21 cellular contexts compared by ENCODE assay signal in the genomic region with DNA sequence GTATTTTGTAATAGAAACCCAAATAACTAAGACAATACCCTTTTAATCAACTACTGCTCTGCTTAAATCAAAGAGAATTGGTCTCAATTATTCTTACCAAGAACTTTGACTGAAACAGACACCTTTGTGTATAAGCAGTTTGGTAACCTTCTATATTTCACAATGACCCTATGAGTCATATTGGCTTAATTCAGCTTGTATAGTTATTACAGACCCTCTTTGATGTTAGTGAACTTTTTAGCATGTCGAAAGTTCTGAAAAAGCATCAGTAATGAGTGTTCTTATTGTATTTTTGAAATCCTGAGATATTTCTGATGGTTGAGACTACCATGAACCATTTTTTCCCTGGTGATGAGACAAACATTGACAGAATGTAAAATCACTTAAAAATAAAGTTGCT. TPM values are rescaled to one million over a fixed set of nuclear protein-coding genes. Genes with fewer than 3 reads are reported as not detected.
A peak's percentile ranks its signal among the peaks of the same experiment; 100 is the strongest.
DNase-seq lines count a peak whose midpoint lies in the region; ATAC-seq, FAIRE-seq and TF ChIP-seq lines count a peak whose summit lies in the region.
"Had no signal": no experiment of that assay in that cellular context is flagged by ENCODE, and none has a peak within 500 bp of the region (broad histone marks: within the 10 kb centered on the region; RNA-seq: fewer than 3 reads in every experiment).

No MANE protein-coding gene starts in this region.

- in situ Hi-C loops in GM23248 (cut with MboI) = no loop called here

- TF ChIP-seq CTCF in foreskin keratinocyte (conservative IDR thresholded peaks at IDR 0.05) = no peak

- no peak overlapping the region for H3K4me3 Mint-ChIP-seq in stimulated activated naive B cell treated with anti-CD40 and anti-IgM and Interleukin-4, amounts not matched to agents 10 μg/mL and 1 μg/mL and 100 μg/mL, for 72 hours
- H3K4me3 Mint-ChIP-seq: activated CD4-positive, alpha-beta memory T cell treated with anti-CD3 and anti-CD28 coated beads, Interleukin-2, amount 10 ng/mL, durations not matched to agents 7 days and 5 days; activated T-helper 1 cell treated with anti-CD3 and anti-CD28 coated beads, Interleukin-12 subunit alpha, Interleukin-12 subunit beta, Interleukin-2, Interleukin-4 antibody, amounts not matched to agents 30 ng/mL and 10 ng/mL and 1 ng/mL, durations not matched to agents 14 hours and 24 hours and 36 hours; B cell had no signal

- no peaks in the 10 kb centered on the region for H3K36me3 Mint-ChIP-seq in stimulated activated naive B cell treated with anti-CD40 and anti-IgM and Interleukin-4, amounts not matched to agents 10 μg/mL and 1 μg/mL and 100 μg/mL, for 72 hours

- no peaks in the 10 kb centered on the region for H3K9me3 Mint-ChIP-seq in stimulated activated naive B cell treated with anti-CD40 and anti-IgM and Interleukin-4, amounts not matched to agents 10 μg/mL and 1 μg/mL and 100 μg/mL, for 72 hours
- H3K9me3 Mint-ChIP-seq: activated CD4-positive, alpha-beta memory T cell treated with anti-CD3 and anti-CD28 coated beads, Interleukin-2, amount 10 ng/mL, durations not matched to agents 7 days and 5 days; activated T-helper 1 cell treated with anti-CD3 and anti-CD28 coated beads, Interleukin-12 subunit alpha, Interleukin-12 subunit beta, Interleukin-2, Interleukin-4 antibody, amounts not matched to agents 30 ng/mL and 10 ng/mL and 1 ng/mL, durations not matched to agents 14 hours and 24 hours and 36 hours had no signal

- no peaks in the 10 kb centered on the region for H3K36me3 ChIP-seq in GM23248 (ENCODE audit: low read depth)
- H3K36me3 ChIP-seq in adipocyte (ENCODE audit: control insufficient read depth, insufficient read depth, low read length, severe bottlenecking) = no peaks in the 10 kb centered on the region
- H3K36me3 ChIP-seq: ovary, Peyer's patch, thoracic aorta had no signal

- WGBS in GM23248 (ENCODE audit: low coverage in 1 of 2, low lambda C conversion rate in 2 of 2, missing lambda C conversion rate in 2 of 2), 2 experiments = 87 to 91% methylated on average over 1 of the region's 1 CpG

- H3K4me1 Mint-ChIP-seq in stimulated activated naive B cell treated with anti-CD40 and anti-IgM and Interleukin-4, amounts not matched to agents 10 μg/mL and 1 μg/mL and 100 μg/mL, for 72 hours = peaks cover 0 to 5% of the 10 kb centered on the region in 2 donors

- H3K9me3 ChIP-seq in GM23248 (ENCODE audit: low read depth) (no peaks in the 10 kb centered on the region), adipocyte (ENCODE audit: control insufficient read depth, low read length) (no peaks in the 10 kb centered on the region)
- H3K9me3 ChIP-seq: ovary, Peyer's patch, thoracic aorta had no signal

- DNase-seq in GM23248 = peak; percentile 21
- DNase-seq in LoVo (ENCODE audit: low spot score) = peak; percentile 20
- DNase-seq in adipocyte (ENCODE audit: low read depth) = peak; percentile 19
- DNase-seq in foreskin keratinocyte = peak; percentile 18 to 42
- DNase-seq in RCC 7860 (ENCODE audit: low spot score) = no peak
- DNase-seq in NCI-H82 treated with DMSO at 0.1 percent for 48 hours (lab: John Stamatoyannopoulos, UW; ENCODE audit: unreplicated experiment) = no peak
- DNase-seq in stimulated activated naive B cell treated with anti-CD40 and anti-IgM and Interleukin-4, amounts not matched to agents 10 μg/mL and 1 μg/mL and 100 μg/mL, for 72 hours = no peak
- DNase-seq: activated CD4-positive, alpha-beta memory T cell treated with anti-CD3 and anti-CD28 coated beads, Interleukin-2, amount 10 ng/mL, durations not matched to agents 7 days and 5 days; anterior cingulate cortex; glutamatergic neuron; NCI-H1092 treated with DMSO at 0.1 percent for 48 hours; NCI-H748 treated with DMSO at 0.1 percent for 48 hours; ovary; Peyer's patch; stimulated activated CD4-positive, alpha-beta T cell treated with anti-CD3 and anti-CD28 coated beads, Interleukin-4, amount 100 ng/mL, for 1 hour had no signal

- no peak overlapping the region for H3K4me3 ChIP-seq in GM23248
- no peak overlapping the region for H3K4me3 ChIP-seq in adipocyte (ENCODE audit: low read length)
- H3K4me3 ChIP-seq: ovary, Peyer's patch, thoracic aorta had no signal

- H3K4me1 ChIP-seq in GM23248 (ENCODE audit: insufficient read depth) (no peaks in the 10 kb centered on the region), adipocyte (ENCODE audit: control insufficient read depth, insufficient read depth, low read length) (peaks cover 11% of the 10 kb centered on the region), foreskin keratinocyte (no peaks in the 10 kb centered on the region)
- H3K4me1 ChIP-seq: Peyer's patch had no signal

- H3K4me2 ChIP-seq in GM23248 (ENCODE audit: unreplicated experiment) = no peak overlapping the region

- H3K27ac ChIP-seq in GM23248 = no peak overlapping the region
- H3K27ac ChIP-seq in foreskin keratinocyte = no peak overlapping the region
- H3K27ac ChIP-seq: ovary, Peyer's patch, thoracic aorta, VCaP had no signal

- H3K9ac ChIP-seq in GM23248 = no peak overlapping the region
- no peak overlapping the region for H3K9ac ChIP-seq in adipocyte (ENCODE audit: low read length)

- H4K20me1 ChIP-seq in GM23248 (ENCODE audit: insufficient read depth) = no peaks in the 10 kb centered on the region

- no peaks in the 10 kb centered on the region for H3K27me3 ChIP-seq in GM23248 (replicated peaks; ENCODE audit: insufficient read depth)
- no peaks in the 10 kb centered on the region for H3K27me3 ChIP-seq in adipocyte (replicated peaks; ENCODE audit: control insufficient read depth, insufficient read depth, low read length)
- no peaks in the 10 kb centered on the region for H3K27me3 ChIP-seq in foreskin keratinocyte
- H3K27me3 ChIP-seq: ovary, Peyer's patch had no signal

- no peaks in the 10 kb centered on the region for H3K9me2 ChIP-seq in GM23248 (ENCODE audit: insufficient read depth)

- no peak overlapping the region for H3K27ac Mint-ChIP-seq in stimulated activated naive B cell treated with anti-CD40 and anti-IgM and Interleukin-4, amounts not matched to agents 10 μg/mL and 1 μg/mL and 100 μg/mL, for 72 hours
- H3K27ac Mint-ChIP-seq: activated CD4-positive, alpha-beta memory T cell treated with anti-CD3 and anti-CD28 coated beads, Interleukin-2, amount 10 ng/mL, durations not matched to agents 7 days and 5 days; activated T-helper 1 cell treated with anti-CD3 and anti-CD28 coated beads, Interleukin-12 subunit alpha, Interleukin-12 subunit beta, Interleukin-2, Interleukin-4 antibody, amounts not matched to agents 30 ng/mL and 10 ng/mL and 1 ng/mL, durations not matched to agents 14 hours and 24 hours and 36 hours; B cell had no signal

- H2AFZ ChIP-seq in GM23248 = no peak overlapping the region

- ATAC-seq in foreskin keratinocyte = no peak
- ATAC-seq in stimulated activated naive B cell treated with anti-CD40 and anti-IgM and Interleukin-4, amounts not matched to agents 10 μg/mL and 1 μg/mL and 100 μg/mL, for 72 hours (replicated peaks) = no peak

- no peak for FAIRE-seq in RCC 7860 (lab: Jason Lieb, UNC)
- FAIRE-seq: G401.6, GM12891 had no signal

- no peaks in the 10 kb centered on the region for H3K79me2 ChIP-seq in GM23248 (ENCODE audit: insufficient read depth)

- H3K27me3 Mint-ChIP-seq in stimulated activated naive B cell treated with anti-CD40 and anti-IgM and Interleukin-4, amounts not matched to agents 10 μg/mL and 1 μg/mL and 100 μg/mL, for 72 hours = no peaks in the 10 kb centered on the region
- H3K27me3 Mint-ChIP-seq: activated CD4-positive, alpha-beta memory T cell treated with anti-CD3 and anti-CD28 coated beads, Interleukin-2, amount 10 ng/mL, durations not matched to agents 7 days and 5 days; B cell had no signal

- H3F3A ChIP-seq in GM23248 (ENCODE audit: insufficient read depth) = no peaks in the 10 kb centered on the region

RNA-seq across cellular contexts. Expression of gene RABGAP1L, which starts 43.3 kb away (rescaled TPM):
- 21.6 and 24.7 TPM in 2 replicates for total RNA-seq in GM23248 (2014; rRNA removed; shearing (Covaris generic))
- polyA plus RNA-seq in GM23248 (2016; fragmentation: Nextera tagmentation; extraction: Ambion mirVana) = 11.4 and 13.7 TPM in 2 replicates
- 18.3 and 18.9 TPM in 2 replicates for total RNA-seq in foreskin keratinocyte
- 3.9 and 4.0 TPM in 2 replicates for polyA plus RNA-seq in foreskin keratinocyte

Comparison
In these comparisons a context has a peak if more than half of its experiments do, and no peak if none do; other contexts are left out.
1. DNase-seq: peak in GM23248 (single experiment), LoVo (single experiment), adipocyte (single experiment) and foreskin keratinocyte (2 of 2); none in RCC 7860 (single experiment), NCI-H82 treated with DMSO at 0.1 percent for 48 hours (single experiment) and stimulated activated naive B cell treated with anti-CD40 and anti-IgM and Interleukin-4, amounts not matched to agents 10 μg/mL and 1 μg/mL and 100 μg/mL, for 72 hours (single experiment).